ENCODE assay signal across 21 cellular contexts in the genomic region with DNA sequence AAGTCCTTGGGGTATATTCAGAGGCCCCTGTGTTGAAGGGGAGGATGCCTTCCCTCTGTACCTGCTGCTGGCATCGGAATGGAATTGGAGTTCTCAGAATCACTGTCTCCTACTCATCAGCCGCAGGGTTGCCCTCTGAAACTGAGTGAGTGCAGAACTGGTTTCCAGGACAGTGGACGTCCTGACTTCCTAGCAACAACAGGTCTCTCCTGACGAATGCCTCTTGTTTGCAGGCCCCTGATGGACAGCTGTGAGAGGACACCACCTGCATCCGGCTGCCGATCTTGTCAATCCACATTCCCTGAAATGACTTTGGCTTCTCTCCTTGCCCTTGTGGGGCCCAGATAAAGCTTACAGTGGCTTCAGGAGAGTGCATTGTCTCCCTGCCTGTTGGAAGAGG.
DNase-seq lines count a peak whose midpoint lies in the region; ATAC-seq and TF ChIP-seq lines count a peak whose summit lies in the region.
"Had no signal": no experiment of that assay in that cellular context is flagged by ENCODE, and none has a peak within 500 bp of the region (broad histone marks: within the 10 kb centered on the region; RNA-seq: fewer than 3 reads in every experiment).

No MANE protein-coding gene starts in this region.

- no peak for TF ChIP-seq POLR2A in thyroid gland (IDR thresholded peaks at IDR 0.05)

- no peaks in the 10 kb centered on the region for H3K36me3 ChIP-seq in thyroid gland
- H3K36me3 ChIP-seq: MG63 had no signal

- no peak overlapping the region for H3K4me3 ChIP-seq in thyroid gland (replicated peaks in 1 of 3)
- H3K4me3 ChIP-seq: A549, MG63 had no signal

- no peaks in the 10 kb centered on the region for H3K9me3 ChIP-seq in thyroid gland
- H3K9me3 ChIP-seq: A549, MG63 had no signal

- intact Hi-C loops in thyroid gland (cut with DNase I): no loop called here

- DNase-seq in COLO668 (lab: John Stamatoyannopoulos, UW; ENCODE audit: unreplicated experiment) (peak; percentile 14), DMS53 treated with DMSO at 0.1 percent for 48 hours (lab: John Stamatoyannopoulos, UW; ENCODE audit: unreplicated experiment) (peak; percentile 95), NCI-H748 (lab: John Stamatoyannopoulos, UW; ENCODE audit: unreplicated experiment) (peak; percentile 67), mesenteric fat pad (ENCODE audit: low spot score) (peak; percentile 18), NCI-H774 (lab: John Stamatoyannopoulos, UW) (no peak), thyroid gland (no peak), medulla oblongata (ENCODE audit: extremely low spot score) (no peak)
- DNase-seq: COR-L47, DMS 273 treated with DMSO at 0.1 percent for 48 hours, H7, Kasumi-1, MG63, NCI-H1092, NCI-H1436, NCI-H187 treated with DMSO at 0.1 percent for 48 hours, NCI-H524, OCI-M1, SW 1271 had no signal

- WGBS in thyroid gland, 2 donors: 34 to 36% methylated on average over 6 of the region's 6 CpGs

- TF ChIP-seq CTCF in thyroid gland (IDR thresholded peaks at IDR 0.05): no peak

- H3K4me1 ChIP-seq in thyroid gland: no peaks in the 10 kb centered on the region

- H3K27me3 ChIP-seq in thyroid gland: no peaks in the 10 kb centered on the region

- ATAC-seq in GM21390 (IDR thresholded peaks at IDR 0.05; ENCODE audit: unreplicated experiment): no peak
- ATAC-seq: A549, Right ventricle myocardium inferior had no signal

- no peak overlapping the region for H3K27ac ChIP-seq in thyroid gland
- H3K27ac ChIP-seq: A549 had no signal

Comparison
In these comparisons a context has a peak if more than half of its experiments do, and no peak if none do; other contexts are left out.
1. DNase-seq: peak in COLO668 (single experiment), DMS53 treated with DMSO at 0.1 percent for 48 hours (single experiment), NCI-H748 (single experiment) and mesenteric fat pad (single experiment); none in NCI-H774 (single experiment), thyroid gland (0 of 2) and medulla oblongata (single experiment).